ENCODE assay signal across 11 cellular contexts in genomic region chr17:81418710-81419332, GRCh38. TPM values are rescaled to one million over a fixed set of nuclear protein-coding genes. Genes with fewer than 3 reads are reported as not detected.
A peak's percentile ranks its signal among the peaks of the same experiment; 100 is the strongest.
DNase-seq lines count a peak whose midpoint lies in the region; ATAC-seq and TF ChIP-seq lines count a peak whose summit lies in the region.
"Had no signal": no experiment of that assay in that cellular context is flagged by ENCODE, and none has a peak within 500 bp of the region (broad histone marks: within the 10 kb centered on the region; RNA-seq: fewer than 3 reads in every experiment).

No MANE protein-coding gene starts in this region.

- H3K36me3 Mint-ChIP-seq in activated CD4-positive, alpha-beta memory T cell treated with anti-CD3 and anti-CD28 coated beads, Interleukin-2, amount 10 ng/mL, durations not matched to agents 7 days and 5 days (ENCODE audit: low read depth): no peaks in the 10 kb centered on the region
- no peaks in the 10 kb centered on the region for H3K36me3 Mint-ChIP-seq in activated naive CD4-positive, alpha-beta T cell treated with anti-CD3 and anti-CD28 coated beads, Interleukin-2, amount 10 ng/mL, durations not matched to agents 7 days and 5 days
- H3K36me3 Mint-ChIP-seq: immature natural killer cell had no signal

- TF ChIP-seq EP300 in esophagus muscularis mucosa (IDR thresholded peaks at IDR 0.05): no peak

- TF ChIP-seq POLR2A in Peyer's patch (IDR thresholded peaks at IDR 0.05) (no peak), esophagus muscularis mucosa (IDR thresholded peaks at IDR 0.05; ENCODE audit: low read depth) (no peak)

- POLR2A ChIA-PET in activated CD4-positive, alpha-beta memory T cell treated with anti-CD3 and anti-CD28 coated beads, Interleukin-2, amount 10 ng/mL, durations not matched to agents 7 days and 5 days (lab: Charles Lee): no interaction called here

- no peak for ATAC-seq in HG03521 (IDR thresholded peaks at IDR 0.05; ENCODE audit: unreplicated experiment)

- H3K27ac Mint-ChIP-seq in activated CD4-positive, alpha-beta memory T cell treated with anti-CD3 and anti-CD28 coated beads, Interleukin-2, amount 10 ng/mL, durations not matched to agents 7 days and 5 days: no peak overlapping the region
- H3K27ac Mint-ChIP-seq in activated naive CD4-positive, alpha-beta T cell treated with anti-CD3 and anti-CD28 coated beads, Interleukin-2, amount 10 ng/mL, durations not matched to agents 7 days and 5 days: no peak overlapping the region
- H3K27ac Mint-ChIP-seq: immature natural killer cell had no signal

- intact Hi-C loops in esophagus muscularis mucosa (cut with DNase I): no loop called here

- H3K27ac ChIP-seq in Peyer's patch (peak overlapping the region in 3 of 4 donors; percentile 63 to 88 (median 81)), esophagus muscularis mucosa (replicated peaks in 1 of 4) (peak overlapping the region; percentile 86 to 99 (median 96)), rectal smooth muscle tissue (ENCODE audit: low read depth, low read length) (peak overlapping the region; percentile 18)

- CTCF ChIA-PET in activated CD4-positive, alpha-beta memory T cell treated with anti-CD3 and anti-CD28 coated beads, Interleukin-2, amount 10 ng/mL, durations not matched to agents 7 days and 5 days (lab: Charles Lee): no interaction called here
- CTCF ChIA-PET in activated naive CD4-positive, alpha-beta T cell treated with anti-CD3 and anti-CD28 coated beads, Interleukin-2, amount 10 ng/mL, durations not matched to agents 7 days and 5 days (lab: Charles Lee): no interaction called here

- no peak for TF ChIP-seq CTCF in Peyer's patch (IDR thresholded peaks at IDR 0.05)
- no peak for TF ChIP-seq CTCF in esophagus muscularis mucosa (IDR thresholded peaks at IDR 0.05)

- H3K36me3 ChIP-seq in Peyer's patch: no peaks in the 10 kb centered on the region
- no peaks in the 10 kb centered on the region for H3K36me3 ChIP-seq in esophagus muscularis mucosa
- no peaks in the 10 kb centered on the region for H3K36me3 ChIP-seq in rectal smooth muscle tissue (ENCODE audit: control insufficient read depth, insufficient read depth, low read length)

- no peaks in the 10 kb centered on the region for H3K27me3 Mint-ChIP-seq in activated CD4-positive, alpha-beta memory T cell treated with anti-CD3 and anti-CD28 coated beads, Interleukin-2, amount 10 ng/mL, durations not matched to agents 7 days and 5 days
- H3K27me3 Mint-ChIP-seq in activated naive CD4-positive, alpha-beta T cell treated with anti-CD3 and anti-CD28 coated beads, Interleukin-2, amount 10 ng/mL, durations not matched to agents 7 days and 5 days: peaks cover 19% of the 10 kb centered on the region

- no peaks in the 10 kb centered on the region for H3K4me1 Mint-ChIP-seq in activated CD4-positive, alpha-beta memory T cell treated with anti-CD3 and anti-CD28 coated beads, Interleukin-2, amount 10 ng/mL, durations not matched to agents 7 days and 5 days
- H3K4me1 Mint-ChIP-seq in activated naive CD4-positive, alpha-beta T cell treated with anti-CD3 and anti-CD28 coated beads, Interleukin-2, amount 10 ng/mL, durations not matched to agents 7 days and 5 days: peaks cover under 1% of the 10 kb centered on the region

- no peak overlapping the region for H3K4me3 Mint-ChIP-seq in activated CD4-positive, alpha-beta memory T cell treated with anti-CD3 and anti-CD28 coated beads, Interleukin-2, amount 10 ng/mL, durations not matched to agents 7 days and 5 days
- H3K4me3 Mint-ChIP-seq in activated naive CD4-positive, alpha-beta T cell treated with anti-CD3 and anti-CD28 coated beads, Interleukin-2, amount 10 ng/mL, durations not matched to agents 7 days and 5 days: no peak overlapping the region
- H3K4me3 Mint-ChIP-seq: immature natural killer cell had no signal

- DNase-seq in EH (ENCODE audit: low read depth) (peak; percentile 30), Peyer's patch (no peak), esophagus muscularis mucosa (ENCODE audit: extremely low spot score) (no peak), middle frontal gyrus (ENCODE audit: extremely low spot score, low spot score) (no peak)
- DNase-seq in activated CD4-positive, alpha-beta memory T cell treated with anti-CD3 and anti-CD28 coated beads, Interleukin-2, amount 10 ng/mL, durations not matched to agents 7 days and 5 days: no peak
- DNase-seq in activated naive CD4-positive, alpha-beta T cell treated with anti-CD3 and anti-CD28 coated beads, Interleukin-2, amount 10 ng/mL, durations not matched to agents 7 days and 5 days: no peak
- DNase-seq: immature natural killer cell; NCI-H2029 treated with DMSO at 0.1 percent for 48 hours; stimulated activated CD4-positive, alpha-beta T cell treated with anti-CD3 and anti-CD28 coated beads, Interleukin-4, amount 100 ng/mL, for 24 hours had no signal

- H3K9me3 ChIP-seq in Peyer's patch (no peaks in the 10 kb centered on the region), esophagus muscularis mucosa (no peaks in the 10 kb centered on the region)

- H3K9me3 Mint-ChIP-seq in activated CD4-positive, alpha-beta memory T cell treated with anti-CD3 and anti-CD28 coated beads, Interleukin-2, amount 10 ng/mL, durations not matched to agents 7 days and 5 days: peaks cover 6% of the 10 kb centered on the region
- H3K9me3 Mint-ChIP-seq in activated naive CD4-positive, alpha-beta T cell treated with anti-CD3 and anti-CD28 coated beads, Interleukin-2, amount 10 ng/mL, durations not matched to agents 7 days and 5 days: peaks cover 6% of the 10 kb centered on the region
- H3K9me3 Mint-ChIP-seq: immature natural killer cell had no signal

- no peak overlapping the region for H3K9ac ChIP-seq in rectal smooth muscle tissue (ENCODE audit: low read length)

- WGBS in esophagus muscularis mucosa: 51% methylated on average over 11 of the region's 14 CpGs

- H3K4me1 ChIP-seq in Peyer's patch: peaks cover 0 to 61% (median 0%) of the 10 kb centered on the region in 4 donors
- peaks cover 70 to 93% (median 80%) of the 10 kb centered on the region in 4 donors for H3K4me1 ChIP-seq in esophagus muscularis mucosa
- peaks cover 26% of the 10 kb centered on the region for H3K4me1 ChIP-seq in rectal smooth muscle tissue (ENCODE audit: control insufficient read depth, insufficient read depth, low read length)

- H3K4me3 ChIP-seq in Peyer's patch (peak overlapping the region in 1 of 4 donors; percentile 36), esophagus muscularis mucosa (peak overlapping the region; percentile 37 to 55 (median 46)), rectal smooth muscle tissue (ENCODE audit: low read length) (peak overlapping the region; percentile 56)

- H3K27me3 ChIP-seq in Peyer's patch (no peaks in the 10 kb centered on the region), esophagus muscularis mucosa (no peaks in the 10 kb centered on the region), rectal smooth muscle tissue (ENCODE audit: control insufficient read depth, insufficient read depth, low read length) (no peaks in the 10 kb centered on the region)

RNA-seq across cellular contexts. Expression of gene BAHCC1, which starts 23.6 kb away (rescaled TPM):
- total RNA-seq in Peyer's patch (10 to 100 TPM; 11.6 to 43.0 (median 23.9) TPM), esophagus muscularis mucosa (10 to 100 TPM; 15.9 to 38.1 (median 21.1) TPM)
- under 1 TPM; 0.15 to 0.18 TPM for total RNA-seq in activated CD4-positive, alpha-beta memory T cell treated with anti-CD3 and anti-CD28 coated beads, Interleukin-2, amount 10 ng/mL, durations not matched to agents 7 days and 5 days

Comparison
In these comparisons a context has a peak if more than half of its experiments do, and no peak if none do; other contexts are left out.
1. H3K27ac ChIP-seq: peak in every context shown above with its lines; median percentile 96 in esophagus muscularis mucosa; 81 in Peyer's patch; 18 in rectal smooth muscle tissue.
2. RNA of gene BAHCC1, which starts 23.6 kb away (total RNA-seq): 11.6 to 43.0 TPM in Peyer's patch and 15.9 to 38.1 TPM in esophagus muscularis mucosa; 0.15 to 0.18 TPM in activated CD4-positive, alpha-beta memory T cell treated with anti-CD3 and anti-CD28 coated beads, Interleukin-2, amount 10 ng/mL, durations not matched to agents 7 days and 5 days; every median in the first group is over 10 times any median in the second.